ENCODE assay signal across 29 cellular contexts in genomic region chr1:65531972-65532570, GRCh38.
"Had no signal": no experiment of that assay in that cellular context is flagged by ENCODE, and none has a peak within 500 bp of the region (broad histone marks: within the 10 kb centered on the region; RNA-seq: fewer than 3 reads in every experiment).

No MANE protein-coding gene starts in this region.

- H3K27ac Mint-ChIP-seq: stimulated activated effector memory CD8-positive, alpha-beta T cell treated with anti-CD3 and anti-CD28 coated beads, Interleukin-12 subunit alpha, Interleukin-12 subunit beta, amount 100 ng/mL, for 72 hours; stimulated activated memory B cell treated with anti-CD40 and anti-IgM and Interleukin-4, amounts not matched to agents 10 μg/mL and 1 μg/mL and 100 μg/mL, for 72 hours; stimulated activated naive B cell treated with anti-CD40 and anti-IgM and Interleukin-4, amounts not matched to agents 10 μg/mL and 1 μg/mL and 100 μg/mL, for 72 hours; stimulated activated naive CD8-positive, alpha-beta T cell treated with anti-CD3 and anti-CD28 coated beads, Interleukin-15, Interleukin-2, amounts not matched to agents 100 ng/mL and 50 ng/mL, for 24 hours; type B pancreatic cell had no signal

- H3K4me3 ChIP-seq: stomach, suprapubic skin, testis, thoracic aorta, thyroid gland, tibial artery, tibial nerve, transverse colon, upper lobe of left lung, upper lobe of right lung, uterus, vagina had no signal

- H3K4me3 Mint-ChIP-seq: stimulated activated effector memory CD8-positive, alpha-beta T cell treated with anti-CD3 and anti-CD28 coated beads, Interleukin-12 subunit alpha, Interleukin-12 subunit beta, amount 100 ng/mL, for 72 hours; stimulated activated memory B cell treated with anti-CD40 and anti-IgM and Interleukin-4, amounts not matched to agents 10 μg/mL and 1 μg/mL and 100 μg/mL, for 72 hours; stimulated activated naive B cell treated with anti-CD40 and anti-IgM and Interleukin-4, amounts not matched to agents 10 μg/mL and 1 μg/mL and 100 μg/mL, for 72 hours; stimulated activated naive CD8-positive, alpha-beta T cell treated with anti-CD3 and anti-CD28 coated beads, Interleukin-15, amount 100 ng/mL, for 72 hours; stimulated activated naive CD8-positive, alpha-beta T cell treated with anti-CD3 and anti-CD28 coated beads, Interleukin-15, Interleukin-2, amounts not matched to agents 100 ng/mL and 50 ng/mL, for 24 hours; type B pancreatic cell had no signal

- DNase-seq: stimulated activated CD4-positive, alpha-beta T cell treated with anti-CD3 and anti-CD28 coated beads, Interleukin-2, amount 100 ng/mL, for 48 hours; stimulated activated CD4-positive, alpha-beta T cell treated with anti-CD3 and anti-CD28 coated beads, Interleukin-4, amount 100 ng/mL, for 1 hour; stimulated activated CD4-positive, alpha-beta T cell treated with anti-CD3 and anti-CD28 coated beads, Interleukin-4, amount 100 ng/mL, for 24 hours; stimulated activated CD4-positive, alpha-beta T cell treated with anti-CD3 and anti-CD28 coated beads, Interleukin-4, amount 100 ng/mL, for 4 hours; stimulated activated CD8-positive, alpha-beta memory T cell treated with anti-CD3 and anti-CD28 coated beads, Interleukin-4, amount 100 ng/mL, for 48 hours; stimulated activated naive B cell treated with anti-CD40 and anti-IgM and Interleukin-4, amounts not matched to agents 10 μg/mL and 1 μg/mL and 100 μg/mL, for 72 hours; stimulated activated naive CD4-positive, alpha-beta T cell; stimulated activated naive CD4-positive, alpha-beta T cell treated with Interleukin-2 at 50 U/mL for 16 hours; stimulated activated naive CD8-positive, alpha-beta T cell treated with anti-CD3 and anti-CD28 coated beads, Interleukin-15, amount 100 ng/mL, for 72 hours; stimulated activated naive CD8-positive, alpha-beta T cell treated with anti-CD3 and anti-CD28 coated beads, Interleukin-15, Interleukin-2, amounts not matched to agents 100 U/mL and 50 U/mL, for 24 hours; stomach; substantia nigra; testis; thyroid gland; tibial artery; transverse colon; trophoblast cell; upper lobe of left lung; upper lobe of right lung; uterus had no signal

- H3K27ac ChIP-seq: stomach, suprapubic skin, testis, thoracic aorta, thyroid gland, tibial artery, tibial nerve, transverse colon, upper lobe of left lung, upper lobe of right lung, uterus, vagina had no signal

- H3K9me3 ChIP-seq: suprapubic skin, testis, thoracic aorta, thyroid gland, tibial artery, transverse colon, upper lobe of right lung, uterus, vagina had no signal

- H3K36me3 Mint-ChIP-seq: stimulated activated effector memory CD8-positive, alpha-beta T cell treated with anti-CD3 and anti-CD28 coated beads, Interleukin-12 subunit alpha, Interleukin-12 subunit beta, amount 100 ng/mL, for 72 hours; stimulated activated memory B cell treated with anti-CD40 and anti-IgM and Interleukin-4, amounts not matched to agents 10 μg/mL and 1 μg/mL and 100 μg/mL, for 72 hours had no signal

- H3K9me3 Mint-ChIP-seq: stimulated activated naive CD8-positive, alpha-beta T cell treated with anti-CD3 and anti-CD28 coated beads, Interleukin-15, Interleukin-2, amounts not matched to agents 100 ng/mL and 50 ng/mL, for 24 hours had no signal

- H3K36me3 ChIP-seq: stomach, suprapubic skin, thoracic aorta, thyroid gland, tibial artery, transverse colon, upper lobe of right lung, uterus, vagina had no signal

- H3K4me1 Mint-ChIP-seq: stimulated activated effector memory CD8-positive, alpha-beta T cell treated with anti-CD3 and anti-CD28 coated beads, Interleukin-12 subunit alpha, Interleukin-12 subunit beta, amount 100 ng/mL, for 72 hours; stimulated activated memory B cell treated with anti-CD40 and anti-IgM and Interleukin-4, amounts not matched to agents 10 μg/mL and 1 μg/mL and 100 μg/mL, for 72 hours; stimulated activated naive B cell treated with anti-CD40 and anti-IgM and Interleukin-4, amounts not matched to agents 10 μg/mL and 1 μg/mL and 100 μg/mL, for 72 hours; stimulated activated naive CD8-positive, alpha-beta T cell treated with anti-CD3 and anti-CD28 coated beads, Interleukin-15, amount 100 ng/mL, for 72 hours had no signal

- ATAC-seq: stimulated activated effector memory CD8-positive, alpha-beta T cell treated with anti-CD3 and anti-CD28 coated beads, Interleukin-12 subunit alpha, Interleukin-12 subunit beta, amount 100 ng/mL, for 72 hours; stimulated activated memory B cell treated with anti-CD40 and anti-IgM and Interleukin-4, amounts not matched to agents 10 μg/mL and 1 μg/mL and 100 μg/mL, for 72 hours; stimulated activated naive B cell treated with anti-CD40 and anti-IgM and Interleukin-4, amounts not matched to agents 10 μg/mL and 1 μg/mL and 100 μg/mL, for 72 hours; stimulated activated naive CD8-positive, alpha-beta T cell treated with anti-CD3 and anti-CD28 coated beads, Interleukin-15, amount 100 ng/mL, for 72 hours; stimulated activated naive CD8-positive, alpha-beta T cell treated with anti-CD3 and anti-CD28 coated beads, Interleukin-15, Interleukin-2, amounts not matched to agents 100 U/mL and 50 U/mL, for 24 hours; upper lobe of right lung had no signal

- H3K4me1 ChIP-seq: tibial nerve, transverse colon, upper lobe of left lung, uterus, vagina had no signal

- FAIRE-seq: urothelium cell line had no signal

- H3K27me3 ChIP-seq: stomach, testis, thyroid gland, tibial artery, tibial nerve, upper lobe of left lung, upper lobe of right lung, uterus, vagina had no signal
